23 cellular contexts compared by ENCODE assay signal in the genomic region with DNA sequence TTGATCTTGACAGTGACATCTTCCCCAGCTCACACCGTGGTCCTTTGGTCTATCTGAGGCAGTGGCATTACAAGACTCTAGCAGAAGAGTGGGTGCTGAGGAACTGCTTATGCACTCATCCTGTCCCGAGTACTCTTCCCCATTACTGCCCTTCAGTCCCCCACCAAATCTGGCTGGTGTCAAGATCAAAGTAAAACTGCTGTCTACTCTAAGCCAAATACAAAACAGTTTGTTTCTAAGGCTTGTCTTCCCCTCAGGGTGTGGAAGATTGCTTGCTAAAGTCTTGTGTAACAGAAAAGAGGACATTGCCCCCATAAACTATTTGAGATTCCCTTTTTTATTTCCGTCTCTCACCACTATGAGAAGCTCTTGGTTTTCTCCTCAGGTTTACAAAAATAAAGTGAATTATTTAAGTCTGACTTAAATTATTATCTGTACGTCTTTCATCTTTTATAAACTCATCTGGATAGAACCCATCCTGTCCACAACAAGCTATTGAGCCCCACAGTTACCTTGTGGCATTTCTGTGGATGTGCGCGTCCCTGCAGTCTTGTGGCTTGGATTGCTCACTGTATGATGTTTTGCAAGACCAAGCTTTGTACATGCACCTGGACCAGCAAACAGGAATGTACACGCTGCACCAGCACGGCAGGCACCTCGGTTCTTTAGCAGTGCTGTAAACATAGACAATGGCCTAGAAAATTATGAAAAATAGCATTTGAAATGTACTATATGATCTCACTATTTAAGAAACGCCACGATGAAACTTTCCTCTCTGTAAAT.
DNase-seq lines count a peak whose midpoint lies in the region; ATAC-seq and TF ChIP-seq lines count a peak whose summit lies in the region.
"Had no signal": no experiment of that assay in that cellular context is flagged by ENCODE, and none has a peak within 500 bp of the region (broad histone marks: within the 10 kb centered on the region; RNA-seq: fewer than 3 reads in every experiment).

No MANE protein-coding gene starts in this region.

- no peaks in the 10 kb centered on the region for H3K36me3 ChIP-seq in gastrocnemius medialis
- H3K36me3 ChIP-seq: breast epithelium, esophagus muscularis mucosa, ovary had no signal

- DNase-seq in CD1c-positive myeloid dendritic cell (ENCODE audit: extremely low spot score): peak; percentile 28
- peak; percentile 90 for DNase-seq in NOMO-1 treated with DMSO at 0.1 percent for 48 hours (lab: John Stamatoyannopoulos, UW; ENCODE audit: unreplicated experiment)
- DNase-seq in epithelial cell of prostate (ENCODE audit: low read depth, low spot score): peak; percentile 54
- DNase-seq in gastrocnemius medialis: peak in 1 of 2 donors; percentile 47
- DNase-seq in substantia nigra (lab: John Stamatoyannopoulos, UW): no peak
- DNase-seq in T-helper 1 cell: no peak
- no peak for DNase-seq in NCI-H1048 (lab: John Stamatoyannopoulos, UW)
- DNase-seq: ACHN; CD8-positive, alpha-beta memory T cell; DND-41; GOT3; head of caudate nucleus; NCI-H1105; NCI-H2107; NCI-H524; ovary; SHP77 treated with DMSO at 0.1 percent for 48 hours; stimulated activated CD4-positive, alpha-beta T cell treated with anti-CD3 and anti-CD28 coated beads, Interleukin-4, amount 100 ng/mL, for 4 hours had no signal

- ATAC-seq in gastrocnemius medialis (peak; percentile 35 to 63), GM21423 (IDR thresholded peaks at IDR 0.05; ENCODE audit: unreplicated experiment) (no peak)
- ATAC-seq: activated CD4-positive, CD25-positive, alpha-beta regulatory T cell treated with anti-CD3 and anti-CD28 coated beads, Interleukin-2, amount 50 U/mL, for 24 hours had no signal

- no peaks in the 10 kb centered on the region for H3K9me3 ChIP-seq in gastrocnemius medialis
- H3K9me3 ChIP-seq: breast epithelium, esophagus muscularis mucosa, ovary had no signal

- H3K27ac ChIP-seq in epithelial cell of prostate: peak overlapping the region; percentile 66
- peak overlapping the region; percentile 53 to 93 (median 92) for H3K27ac ChIP-seq in gastrocnemius medialis
- no peak overlapping the region for H3K27ac ChIP-seq in substantia nigra (ENCODE audit: low read depth, low read length, poor library complexity, severe bottlenecking)
- H3K27ac ChIP-seq: esophagus muscularis mucosa, ovary had no signal

- no peak for TF ChIP-seq POLR2A in gastrocnemius medialis (IDR thresholded peaks at IDR 0.05)

- in situ Hi-C loops in gastrocnemius medialis (cut with MboI; ENCODE audit: low sequenced_read_pairs in 4 of 4): loop anchor here in 1 of 4 donors (25.0 kb wide), 1 partner anchor 326 kb away; a partner anchor contains a TSS

- intact Hi-C loops in gastrocnemius medialis (cut with DNase I; ENCODE audit: low total_unique reads): no loop called here

- peaks cover 58 to 77% of the 10 kb centered on the region in 2 donors for H3K4me1 ChIP-seq in gastrocnemius medialis
- H3K4me1 ChIP-seq: breast epithelium had no signal

- TF ChIP-seq CTCF in gastrocnemius medialis (IDR thresholded peaks at IDR 0.05 in 4 of 5, conservative IDR thresholded peaks at IDR 0.05 in 1 of 5): no peak

- no peak overlapping the region for H3K4me3 ChIP-seq in gastrocnemius medialis
- H3K4me3 ChIP-seq: breast epithelium, esophagus muscularis mucosa, lung, ovary had no signal

- no peaks in the 10 kb centered on the region for H3K27me3 ChIP-seq in gastrocnemius medialis
- H3K27me3 ChIP-seq: breast epithelium, esophagus muscularis mucosa, ovary had no signal

Comparison
In these comparisons a context has a peak if more than half of its experiments do, and no peak if none do; other contexts are left out.
1. DNase-seq: peak in CD1c-positive myeloid dendritic cell (single experiment), NOMO-1 treated with DMSO at 0.1 percent for 48 hours (single experiment) and epithelial cell of prostate (single experiment); none in substantia nigra (0 of 49), T-helper 1 cell (0 of 5) and NCI-H1048 (single experiment).